9 cellular contexts compared by ENCODE assay signal in genomic region chr10:8049874-8050560, GRCh38. TPM values are rescaled to one million over a fixed set of nuclear protein-coding genes. Genes with fewer than 3 reads are reported as not detected.
DNase-seq lines count a peak whose midpoint lies in the region; ATAC-seq, FAIRE-seq and TF ChIP-seq lines count a peak whose summit lies in the region.
"Had no signal": no experiment of that assay in that cellular context is flagged by ENCODE, and none has a peak within 500 bp of the region (broad histone marks: within the 10 kb centered on the region; RNA-seq: fewer than 3 reads in every experiment).

No MANE protein-coding gene starts in this region.

- H3K9ac ChIP-seq in muscle layer of colon (ENCODE audit: low read length), result no peak overlapping the region

- TF ChIP-seq EP300 in A549 (IDR thresholded peaks at IDR 0.05), result no peak

- H3K4me3 ChIP-seq in A549 (peak overlapping the region; percentile 72), HFF-Myc (replicated peaks; ENCODE audit: low read depth, low read length) (peak overlapping the region; percentile 22), choroid plexus epithelial cell (ENCODE audit: low read depth, low read length) (peak overlapping the region; percentile 22), muscle layer of colon (ENCODE audit: low read depth in 1 of 2, low read length in 2 of 2) (peak overlapping the region; percentile 35 to 44)

- ATAC-seq in A549 (peak; percentile 8 to 13; a peak in 5 of 6 replicates), HG02970 (IDR thresholded peaks at IDR 0.05; ENCODE audit: low FRiP score, unreplicated experiment) (no peak)

- peak overlapping the region; percentile 98 for H3K4me2 ChIP-seq in A549

- no peak for TF ChIP-seq RAD21 in A549 (conservative IDR thresholded peaks at IDR 0.05 in 1 of 2, IDR thresholded peaks at IDR 0.05 in 1 of 2)

- peaks cover 12% of the 10 kb centered on the region for H3K4me1 ChIP-seq in A549
- peaks cover 36% of the 10 kb centered on the region for H3K4me1 ChIP-seq in muscle layer of colon (ENCODE audit: insufficient read depth, low read length)

- under 1% methylated on average over 42 of the region's 68 CpGs for WGBS in A549 (ENCODE audit: missing lambda C conversion rate)

- FAIRE-seq in A549 (lab: Jason Lieb, UNC), result no peak
- FAIRE-seq: bronchial epithelial cell had no signal

- no peaks in the 10 kb centered on the region for H3K36me3 ChIP-seq in muscle layer of colon (ENCODE audit: insufficient read depth, low read length)

- POLR2A ChIA-PET in A549 (lab: Yijun Ruan, JAX), result interaction anchor here (0.8 to 1.4 kb wide), 2 partner anchors 316 to 445 kb away, joined by 4 to 5 read pairs; no protein-coding TSS in a partner anchor

- peaks cover 78 to 98% of the 10 kb centered on the region in 2 donors for H3K27me3 ChIP-seq in muscle layer of colon (ENCODE audit: control insufficient read depth in 1 of 2, insufficient read depth in 2 of 2, low read length in 2 of 2)

- DNase-seq in A549 (ENCODE audit: low read depth in 1 of 2, low spot score in 1 of 2) (peak; percentile 35 to 47), HFF-Myc (ENCODE audit: extremely low read depth, low read depth) (no peak), choroid plexus epithelial cell (ENCODE audit: low read depth) (no peak), glomerular visceral epithelial cell (ENCODE audit: extremely low spot score) (no peak), middle frontal gyrus (ENCODE audit: extremely low spot score, low spot score) (no peak), NOMO-1 treated with dmso at 0.1 percent for 144 hours (lab: John Stamatoyannopoulos, UW; ENCODE audit: unreplicated experiment) (no peak)

- H3K9me3 ChIP-seq in A549 (no peaks in the 10 kb centered on the region), muscle layer of colon (ENCODE audit: low read length) (peaks cover 4% of the 10 kb centered on the region)

- H3K27ac ChIP-seq in A549 (peak overlapping the region; percentile 82 to 85), muscle layer of colon (ENCODE audit: low read depth, low read length) (no peak overlapping the region)

- TF ChIP-seq POLR2A in A549 (IDR thresholded peaks at IDR 0.05; ENCODE audit: low read length), result no peak

- CTCF ChIA-PET in A549 (lab: Yijun Ruan, JAX), result interaction anchor here (1.0 to 1.4 kb wide), 2 partner anchors 292 to 524 kb away, joined by 3 to 4 read pairs; no protein-coding TSS in a partner anchor

- TF ChIP-seq CTCF in A549 (IDR thresholded peaks at IDR 0.05) (no peak), HFF-Myc (IDR thresholded peaks at IDR 0.05; ENCODE audit: low read depth, low read length, missing control alignments) (no peak), choroid plexus epithelial cell (conservative IDR thresholded peaks at IDR 0.05; ENCODE audit: low read depth, low read length) (no peak)

TF ChIP-seq in A549, 52 proteins besides CTCF, POLR2A, EP300 and RAD21:
- peak; percentile 85; the same call in 1 of the 2 replicates for TF ChIP-seq RNF2 (IDR thresholded peaks at IDR 0.05; ENCODE audit: borderline replicate concordance, low read depth)
- peak; percentile 51; the same call in 1 of the 2 replicates for TF ChIP-seq PHF8 (IDR thresholded peaks at IDR 0.05; ENCODE audit: borderline replicate concordance, low read depth)
- peak; percentile 9; the same call in 1 of the 2 replicates for TF ChIP-seq GATA3 (IDR thresholded peaks at IDR 0.05; ENCODE audit: borderline replicate concordance)
- TF ChIP-seq ESRRA (IDR thresholded peaks at IDR 0.05; ENCODE audit: borderline replicate concordance, low read length), result no peak

RNA-seq across cellular contexts. Expression of gene GATA3, which starts 4.5 kb away (rescaled TPM):
- polyA plus RNA-seq in A549 (2011; rRNA removed) (1.3 and 1.6 TPM in 2 replicates), A549 (2017; fragmentation: RNase III; extraction: RNeasy Plus Mini Kit Qiagen cat#74134 plus additional on column Dnase treatment) (3.5 to 4.7 TPM (median 4.0 TPM) in 3 replicates)
- polyA plus RNA-seq in A549 (2012; cell fraction: cytosol; rRNA removed), result 3.8 and 4.3 TPM in 2 replicates
- polyA plus RNA-seq in A549 (2012; cell fraction: nucleus; rRNA removed), result 7.2 and 9.1 TPM in 2 replicates
- 0.58 and 0.79 TPM in 2 replicates for polyA minus RNA-seq in A549 (2011; rRNA and poly(A)+ RNA removed)

Comparison
In these comparisons a context has a peak if more than half of its experiments do, and no peak if none do; other contexts are left out.
1. DNase-seq: peak in A549 (2 of 2); none in HFF-Myc (single experiment), choroid plexus epithelial cell (single experiment), glomerular visceral epithelial cell (single experiment), middle frontal gyrus (single experiment) and NOMO-1 treated with dmso at 0.1 percent for 144 hours (single experiment).
2. H3K4me3 ChIP-seq: peak in every context shown above with its lines; median percentile 72 in A549; 40 in muscle layer of colon; 22 in HFF-Myc; 22 in choroid plexus epithelial cell.